Comparison of ENCODE assay signal across 10 cellular contexts in the genomic region with DNA sequence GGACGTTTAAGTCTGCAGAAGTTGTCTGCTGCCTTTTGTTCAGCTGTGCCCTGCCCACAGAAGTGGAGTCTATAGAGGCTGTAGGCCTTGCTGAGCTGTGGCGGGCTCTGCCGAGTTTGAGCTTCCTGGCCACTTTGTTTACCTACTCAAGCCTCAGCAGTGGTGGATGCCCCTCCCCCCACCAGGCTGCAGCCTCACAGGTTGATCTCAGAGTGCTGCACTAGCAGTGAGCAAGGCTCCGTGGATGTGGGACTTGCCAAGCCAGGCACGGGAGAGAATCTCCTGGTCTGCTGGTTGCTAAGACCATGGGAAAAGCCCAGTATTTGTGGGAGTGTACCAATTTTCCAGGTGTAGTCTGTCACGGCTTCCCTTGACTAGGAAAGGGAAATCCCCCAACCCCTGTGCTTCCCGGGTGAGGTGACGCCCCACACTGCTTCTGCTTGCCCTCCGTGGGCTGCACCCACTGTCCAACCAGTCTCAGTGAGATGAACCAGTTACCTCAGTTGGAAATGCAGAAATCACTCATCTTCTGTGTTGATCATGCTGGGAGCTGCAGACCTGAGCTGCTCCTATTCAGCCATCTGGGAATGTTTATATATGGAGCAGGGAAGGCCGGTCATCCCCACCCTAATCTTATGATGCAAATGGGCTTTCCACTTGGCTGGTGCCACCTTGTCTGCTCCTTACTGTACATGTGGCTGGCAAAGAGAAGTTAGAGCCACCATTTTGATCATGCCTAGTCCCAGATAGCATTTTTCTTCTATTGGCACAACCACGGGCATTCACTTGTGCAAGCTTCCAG.
DNase-seq lines count a peak whose midpoint lies in the region; ATAC-seq and TF ChIP-seq lines count a peak whose summit lies in the region.
"Had no signal": no experiment of that assay in that cellular context is flagged by ENCODE, and none has a peak within 500 bp of the region (broad histone marks: within the 10 kb centered on the region; RNA-seq: fewer than 3 reads in every experiment).

No MANE protein-coding gene starts in this region.

- no peak for TF ChIP-seq POLR2A in erythroblast (IDR thresholded peaks at IDR 0.05; ENCODE audit: low read length)

- DNase-seq in COLO668 (lab: John Stamatoyannopoulos, UW; ENCODE audit: unreplicated experiment) (peak; percentile 82), DMS53 treated with DMSO at 0.1 percent for 48 hours (lab: John Stamatoyannopoulos, UW; ENCODE audit: unreplicated experiment) (peak; percentile 82), RPMI7951 (ENCODE audit: low read depth) (peak; percentile 38), left kidney (ENCODE audit: low read depth, low spot score) (peak; percentile 74), RPMI8226 (no peak), erythroblast (lab: John Stamatoyannopoulos, UW) (no peak)
- DNase-seq: COR-L47, cortex of kidney, gastrocnemius medialis had no signal

- no peak for ATAC-seq in HG03045 (IDR thresholded peaks at IDR 0.05; ENCODE audit: unreplicated experiment)
- ATAC-seq: gastrocnemius medialis had no signal

Comparison
In these comparisons a context has a peak if more than half of its experiments do, and no peak if none do; other contexts are left out.
1. DNase-seq: peak in COLO668 (single experiment), DMS53 treated with DMSO at 0.1 percent for 48 hours (single experiment), RPMI7951 (single experiment) and left kidney (single experiment); none in RPMI8226 (single experiment) and erythroblast (0 of 2).